ENCODE assay signal across 1 cellular context in the genomic region with DNA sequence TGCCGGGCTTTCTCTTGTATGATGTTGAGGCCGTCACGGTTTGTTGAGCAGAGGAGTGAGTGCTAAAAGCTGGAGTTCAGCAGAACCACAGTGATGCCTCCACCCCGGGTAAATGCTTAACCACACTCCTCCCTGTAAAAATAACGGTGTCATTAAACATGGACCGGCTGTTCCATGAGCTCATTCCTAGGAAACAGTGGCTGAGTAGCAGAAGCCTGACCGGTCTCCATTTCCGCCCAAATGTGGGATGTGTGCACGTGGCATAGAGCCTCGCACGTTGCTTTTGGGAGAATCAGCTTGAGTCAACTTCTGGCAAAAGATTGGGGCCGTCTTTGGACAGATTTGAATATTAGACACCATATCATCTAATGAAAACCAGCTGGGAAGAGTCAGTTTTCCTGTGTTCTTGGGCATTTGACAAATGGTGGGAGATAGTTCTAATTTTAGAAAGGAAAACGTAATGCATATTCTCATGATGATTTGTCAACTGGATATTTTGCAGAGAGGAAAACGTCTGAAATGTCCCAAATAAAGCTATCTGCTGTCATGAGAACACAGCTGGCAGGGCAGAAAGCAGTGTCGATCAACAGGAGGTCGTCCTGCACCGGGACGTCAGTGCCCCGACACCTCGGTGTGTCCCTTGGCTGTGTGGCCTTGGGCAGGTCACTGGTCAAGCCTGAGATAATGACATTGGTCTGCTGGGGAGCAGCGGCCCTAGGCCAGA.
A peak's percentile ranks its signal among the peaks of the same experiment; 100 is the strongest.
TF ChIP-seq lines count a peak whose summit lies in the region.

No MANE protein-coding gene starts in this region.

TF ChIP-seq in HepG2, 621 proteins besides CTCF, POLR2A, EP300 and RAD21 (continued from another document and continues in another):
- TF ChIP-seq, protein P1, sequence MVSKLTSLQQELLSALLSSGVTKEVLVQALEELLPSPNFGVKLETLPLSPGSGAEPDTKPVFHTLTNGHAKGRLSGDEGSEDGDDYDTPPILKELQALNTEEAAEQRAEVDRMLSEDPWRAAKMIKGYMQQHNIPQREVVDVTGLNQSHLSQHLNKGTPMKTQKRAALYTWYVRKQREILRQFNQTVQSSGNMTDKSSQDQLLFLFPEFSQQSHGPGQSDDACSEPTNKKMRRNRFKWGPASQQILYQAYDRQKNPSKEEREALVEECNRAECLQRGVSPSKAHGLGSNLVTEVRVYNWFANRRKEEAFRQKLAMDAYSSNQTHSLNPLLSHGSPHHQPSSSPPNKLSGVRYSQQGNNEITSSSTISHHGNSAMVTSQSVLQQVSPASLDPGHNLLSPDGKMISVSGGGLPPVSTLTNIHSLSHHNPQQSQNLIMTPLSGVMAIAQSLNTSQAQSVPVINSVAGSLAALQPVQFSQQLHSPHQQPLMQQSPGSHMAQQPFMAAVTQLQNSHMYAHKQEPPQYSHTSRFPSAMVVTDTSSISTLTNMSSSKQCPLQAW (CRISPR knock-in tag; IDR thresholded peaks at IDR 0.05), result peak; percentile 92; the same call in 1 of the 2 replicates
- TF ChIP-seq, protein P2, sequence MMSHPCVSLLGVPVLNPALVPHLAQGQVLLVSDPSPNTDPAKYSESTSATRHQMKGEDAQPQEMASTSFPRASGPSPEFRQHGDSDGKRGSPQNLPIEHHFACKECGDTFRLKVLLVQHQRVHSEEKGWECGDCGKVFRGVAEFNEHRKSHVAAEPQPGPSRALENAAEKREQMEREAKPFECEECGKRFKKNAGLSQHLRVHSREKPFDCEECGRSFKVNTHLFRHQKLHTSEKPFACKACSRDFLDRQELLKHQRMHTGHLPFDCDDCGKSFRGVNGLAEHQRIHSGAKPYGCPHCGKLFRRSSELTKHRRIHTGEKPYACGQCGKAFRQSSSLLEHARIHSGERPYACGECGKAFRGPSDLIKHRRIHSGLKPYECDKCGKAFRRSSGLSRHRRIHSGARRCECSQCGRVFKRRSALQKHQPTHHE (CRISPR knock-in tag; IDR thresholded peaks at IDR 0.05; ENCODE audit: borderline replicate concordance), result no peak
- TF ChIP-seq ZMYM3 (CRISPR knock-in tag; IDR thresholded peaks at IDR 0.05) (no peak; the same call in 1 of the 2 replicates), GZF1 (CRISPR knock-in tag; IDR thresholded peaks at IDR 0.05) (no peak), ZNF180 (CRISPR knock-in tag; IDR thresholded peaks at IDR 0.05; ENCODE audit: borderline replicate concordance, low read depth) (no peak), ETV5 (CRISPR knock-in tag; IDR thresholded peaks at IDR 0.05; ENCODE audit: borderline replicate concordance) (peak; percentile 81; the same call in 1 of the 2 replicates), ATAD3A (CRISPR knock-in tag; IDR thresholded peaks at IDR 0.05) (no peak), DNMT3B (CRISPR knock-in tag; conservative IDR thresholded peaks at IDR 0.05) (0 out of 2 replicates have a peak, but pooled peaks have one; percentile 69), HOXA3 (CRISPR knock-in tag; IDR thresholded peaks at IDR 0.05) (peak; percentile 90), ZNF547 (CRISPR knock-in tag; IDR thresholded peaks at IDR 0.05) (no peak), CBX1 (IDR thresholded peaks at IDR 0.05; ENCODE audit: low read depth) (no peak), RFXANK (CRISPR knock-in tag; IDR thresholded peaks at IDR 0.05) (no peak), MAF1 (CRISPR knock-in tag; IDR thresholded peaks at IDR 0.05; ENCODE audit: borderline replicate concordance) (no peak), NR2F1 (CRISPR knock-in tag; IDR thresholded peaks at IDR 0.05) (no peak), ZNF205 (CRISPR knock-in tag; IDR thresholded peaks at IDR 0.05) (peak; percentile 54; the same call in 1 of the 2 replicates), TCF7 (IDR thresholded peaks at IDR 0.05; ENCODE audit: low read depth) (no peak), ZC3H4 (CRISPR knock-in tag; IDR thresholded peaks at IDR 0.05; ENCODE audit: borderline replicate concordance) (no peak), ZNF879 (CRISPR knock-in tag; IDR thresholded peaks at IDR 0.05) (0 out of 2 replicates have a peak, but pooled peaks have one; percentile 38), ZNF570 (CRISPR knock-in tag; IDR thresholded peaks at IDR 0.05; ENCODE audit: borderline replicate concordance) (no peak), ZNF775 (CRISPR knock-in tag; IDR thresholded peaks at IDR 0.05; ENCODE audit: borderline replicate concordance) (no peak), RFX3 (CRISPR knock-in tag; IDR thresholded peaks at IDR 0.05) (no peak), NFKBIZ (CRISPR knock-in tag; IDR thresholded peaks at IDR 0.05) (no peak), ZBTB7B (CRISPR knock-in tag; IDR thresholded peaks at IDR 0.05) (no peak; the same call in 1 of the 2 replicates), MAFF (IDR thresholded peaks at IDR 0.05; ENCODE audit: low read depth, low read length) (no peak), ZNF138 (CRISPR knock-in tag; IDR thresholded peaks at IDR 0.05; ENCODE audit: low read depth) (no peak), ZNF329 (CRISPR knock-in tag; IDR thresholded peaks at IDR 0.05; ENCODE audit: low read depth) (no peak), KAT2B (IDR thresholded peaks at IDR 0.05; ENCODE audit: borderline replicate concordance, low read depth, low read length) (no peak), POLR2G (IDR thresholded peaks at IDR 0.05; ENCODE audit: low read depth, low read length) (peak; percentile 35; the same call in 1 of the 2 replicates), SRSF9 (IDR thresholded peaks at IDR 0.05; ENCODE audit: borderline replicate concordance, insufficient read depth, low read depth, low read length, poor library complexity, severe bottlenecking) (no peak), NFRKB (IDR thresholded peaks at IDR 0.05) (no peak), SALL1 (CRISPR knock-in tag; IDR thresholded peaks at IDR 0.05) (peak; percentile 81), ZNF431 (CRISPR knock-in tag; IDR thresholded peaks at IDR 0.05; ENCODE audit: borderline replicate concordance, low read depth) (peak; percentile 80; the same call in 1 of the 2 replicates), ZNF883 (CRISPR knock-in tag; IDR thresholded peaks at IDR 0.05; ENCODE audit: not compliant biosample characterization) (no peak), ZNF350 (CRISPR knock-in tag; IDR thresholded peaks at IDR 0.05; ENCODE audit: borderline replicate concordance, low read depth) (0 out of 2 replicates have a peak, but pooled peaks have one; percentile 35), BRCA1 (CRISPR knock-in tag; IDR thresholded peaks at IDR 0.05) (peak; percentile 20), GABPB1 (CRISPR knock-in tag; IDR thresholded peaks at IDR 0.05) (peak; percentile 65)
- TF ChIP-seq, protein P3, sequence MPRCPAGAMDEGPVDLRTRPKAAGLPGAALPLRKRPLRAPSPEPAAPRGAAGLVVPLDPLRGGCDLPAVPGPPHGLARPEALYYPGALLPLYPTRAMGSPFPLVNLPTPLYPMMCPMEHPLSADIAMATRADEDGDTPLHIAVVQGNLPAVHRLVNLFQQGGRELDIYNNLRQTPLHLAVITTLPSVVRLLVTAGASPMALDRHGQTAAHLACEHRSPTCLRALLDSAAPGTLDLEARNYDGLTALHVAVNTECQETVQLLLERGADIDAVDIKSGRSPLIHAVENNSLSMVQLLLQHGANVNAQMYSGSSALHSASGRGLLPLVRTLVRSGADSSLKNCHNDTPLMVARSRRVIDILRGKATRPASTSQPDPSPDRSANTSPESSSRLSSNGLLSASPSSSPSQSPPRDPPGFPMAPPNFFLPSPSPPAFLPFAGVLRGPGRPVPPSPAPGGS (CRISPR knock-in tag; IDR thresholded peaks at IDR 0.05), result no peak
- TF ChIP-seq, protein P4, sequence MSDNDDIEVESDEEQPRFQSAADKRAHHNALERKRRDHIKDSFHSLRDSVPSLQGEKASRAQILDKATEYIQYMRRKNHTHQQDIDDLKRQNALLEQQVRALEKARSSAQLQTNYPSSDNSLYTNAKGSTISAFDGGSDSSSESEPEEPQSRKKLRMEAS (IDR thresholded peaks at IDR 0.05), result peak; percentile 94
- TF ChIP-seq, protein P5, sequence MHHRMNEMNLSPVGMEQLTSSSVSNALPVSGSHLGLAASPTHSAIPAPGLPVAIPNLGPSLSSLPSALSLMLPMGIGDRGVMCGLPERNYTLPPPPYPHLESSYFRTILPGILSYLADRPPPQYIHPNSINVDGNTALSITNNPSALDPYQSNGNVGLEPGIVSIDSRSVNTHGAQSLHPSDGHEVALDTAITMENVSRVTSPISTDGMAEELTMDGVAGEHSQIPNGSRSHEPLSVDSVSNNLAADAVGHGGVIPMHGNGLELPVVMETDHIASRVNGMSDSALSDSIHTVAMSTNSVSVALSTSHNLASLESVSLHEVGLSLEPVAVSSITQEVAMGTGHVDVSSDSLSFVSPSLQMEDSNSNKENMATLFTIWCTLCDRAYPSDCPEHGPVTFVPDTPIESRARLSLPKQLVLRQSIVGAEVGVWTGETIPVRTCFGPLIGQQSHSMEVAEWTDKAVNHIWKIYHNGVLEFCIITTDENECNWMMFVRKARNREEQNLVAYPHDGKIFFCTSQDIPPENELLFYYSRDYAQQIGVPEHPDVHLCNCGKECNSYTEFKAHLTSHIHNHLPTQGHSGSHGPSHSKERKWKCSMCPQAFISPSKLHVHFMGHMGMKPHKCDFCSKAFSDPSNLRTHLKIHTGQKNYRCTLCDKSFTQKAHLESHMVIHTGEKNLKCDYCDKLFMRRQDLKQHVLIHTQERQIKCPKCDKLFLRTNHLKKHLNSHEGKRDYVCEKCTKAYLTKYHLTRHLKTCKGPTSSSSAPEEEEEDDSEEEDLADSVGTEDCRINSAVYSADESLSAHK (CRISPR knock-in tag; IDR thresholded peaks at IDR 0.05; ENCODE audit: borderline replicate concordance), result no peak
- TF ChIP-seq, protein P6, sequence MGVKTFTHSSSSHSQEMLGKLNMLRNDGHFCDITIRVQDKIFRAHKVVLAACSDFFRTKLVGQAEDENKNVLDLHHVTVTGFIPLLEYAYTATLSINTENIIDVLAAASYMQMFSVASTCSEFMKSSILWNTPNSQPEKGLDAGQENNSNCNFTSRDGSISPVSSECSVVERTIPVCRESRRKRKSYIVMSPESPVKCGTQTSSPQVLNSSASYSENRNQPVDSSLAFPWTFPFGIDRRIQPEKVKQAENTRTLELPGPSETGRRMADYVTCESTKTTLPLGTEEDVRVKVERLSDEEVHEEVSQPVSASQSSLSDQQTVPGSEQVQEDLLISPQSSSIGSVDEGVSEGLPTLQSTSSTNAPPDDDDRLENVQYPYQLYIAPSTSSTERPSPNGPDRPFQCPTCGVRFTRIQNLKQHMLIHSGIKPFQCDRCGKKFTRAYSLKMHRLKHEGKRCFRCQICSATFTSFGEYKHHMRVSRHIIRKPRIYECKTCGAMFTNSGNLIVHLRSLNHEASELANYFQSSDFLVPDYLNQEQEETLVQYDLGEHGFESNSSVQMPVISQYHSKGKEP (CRISPR knock-in tag; IDR thresholded peaks at IDR 0.05), result no peak
- TF ChIP-seq, protein P7, sequence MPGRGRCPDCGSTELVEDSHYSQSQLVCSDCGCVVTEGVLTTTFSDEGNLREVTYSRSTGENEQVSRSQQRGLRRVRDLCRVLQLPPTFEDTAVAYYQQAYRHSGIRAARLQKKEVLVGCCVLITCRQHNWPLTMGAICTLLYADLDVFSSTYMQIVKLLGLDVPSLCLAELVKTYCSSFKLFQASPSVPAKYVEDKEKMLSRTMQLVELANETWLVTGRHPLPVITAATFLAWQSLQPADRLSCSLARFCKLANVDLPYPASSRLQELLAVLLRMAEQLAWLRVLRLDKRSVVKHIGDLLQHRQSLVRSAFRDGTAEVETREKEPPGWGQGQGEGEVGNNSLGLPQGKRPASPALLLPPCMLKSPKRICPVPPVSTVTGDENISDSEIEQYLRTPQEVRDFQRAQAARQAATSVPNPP (CRISPR knock-in tag; IDR thresholded peaks at IDR 0.05), result peak; percentile 71; the same call in 1 of the 2 replicates
- TF ChIP-seq, protein P8, sequence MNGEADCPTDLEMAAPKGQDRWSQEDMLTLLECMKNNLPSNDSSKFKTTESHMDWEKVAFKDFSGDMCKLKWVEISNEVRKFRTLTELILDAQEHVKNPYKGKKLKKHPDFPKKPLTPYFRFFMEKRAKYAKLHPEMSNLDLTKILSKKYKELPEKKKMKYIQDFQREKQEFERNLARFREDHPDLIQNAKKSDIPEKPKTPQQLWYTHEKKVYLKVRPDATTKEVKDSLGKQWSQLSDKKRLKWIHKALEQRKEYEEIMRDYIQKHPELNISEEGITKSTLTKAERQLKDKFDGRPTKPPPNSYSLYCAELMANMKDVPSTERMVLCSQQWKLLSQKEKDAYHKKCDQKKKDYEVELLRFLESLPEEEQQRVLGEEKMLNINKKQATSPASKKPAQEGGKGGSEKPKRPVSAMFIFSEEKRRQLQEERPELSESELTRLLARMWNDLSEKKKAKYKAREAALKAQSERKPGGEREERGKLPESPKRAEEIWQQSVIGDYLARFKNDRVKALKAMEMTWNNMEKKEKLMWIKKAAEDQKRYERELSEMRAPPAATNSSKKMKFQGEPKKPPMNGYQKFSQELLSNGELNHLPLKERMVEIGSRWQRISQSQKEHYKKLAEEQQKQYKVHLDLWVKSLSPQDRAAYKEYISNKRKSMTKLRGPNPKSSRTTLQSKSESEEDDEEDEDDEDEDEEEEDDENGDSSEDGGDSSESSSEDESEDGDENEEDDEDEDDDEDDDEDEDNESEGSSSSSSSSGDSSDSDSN (CRISPR knock-in tag; IDR thresholded peaks at IDR 0.05), result no peak
- TF ChIP-seq, protein P9, sequence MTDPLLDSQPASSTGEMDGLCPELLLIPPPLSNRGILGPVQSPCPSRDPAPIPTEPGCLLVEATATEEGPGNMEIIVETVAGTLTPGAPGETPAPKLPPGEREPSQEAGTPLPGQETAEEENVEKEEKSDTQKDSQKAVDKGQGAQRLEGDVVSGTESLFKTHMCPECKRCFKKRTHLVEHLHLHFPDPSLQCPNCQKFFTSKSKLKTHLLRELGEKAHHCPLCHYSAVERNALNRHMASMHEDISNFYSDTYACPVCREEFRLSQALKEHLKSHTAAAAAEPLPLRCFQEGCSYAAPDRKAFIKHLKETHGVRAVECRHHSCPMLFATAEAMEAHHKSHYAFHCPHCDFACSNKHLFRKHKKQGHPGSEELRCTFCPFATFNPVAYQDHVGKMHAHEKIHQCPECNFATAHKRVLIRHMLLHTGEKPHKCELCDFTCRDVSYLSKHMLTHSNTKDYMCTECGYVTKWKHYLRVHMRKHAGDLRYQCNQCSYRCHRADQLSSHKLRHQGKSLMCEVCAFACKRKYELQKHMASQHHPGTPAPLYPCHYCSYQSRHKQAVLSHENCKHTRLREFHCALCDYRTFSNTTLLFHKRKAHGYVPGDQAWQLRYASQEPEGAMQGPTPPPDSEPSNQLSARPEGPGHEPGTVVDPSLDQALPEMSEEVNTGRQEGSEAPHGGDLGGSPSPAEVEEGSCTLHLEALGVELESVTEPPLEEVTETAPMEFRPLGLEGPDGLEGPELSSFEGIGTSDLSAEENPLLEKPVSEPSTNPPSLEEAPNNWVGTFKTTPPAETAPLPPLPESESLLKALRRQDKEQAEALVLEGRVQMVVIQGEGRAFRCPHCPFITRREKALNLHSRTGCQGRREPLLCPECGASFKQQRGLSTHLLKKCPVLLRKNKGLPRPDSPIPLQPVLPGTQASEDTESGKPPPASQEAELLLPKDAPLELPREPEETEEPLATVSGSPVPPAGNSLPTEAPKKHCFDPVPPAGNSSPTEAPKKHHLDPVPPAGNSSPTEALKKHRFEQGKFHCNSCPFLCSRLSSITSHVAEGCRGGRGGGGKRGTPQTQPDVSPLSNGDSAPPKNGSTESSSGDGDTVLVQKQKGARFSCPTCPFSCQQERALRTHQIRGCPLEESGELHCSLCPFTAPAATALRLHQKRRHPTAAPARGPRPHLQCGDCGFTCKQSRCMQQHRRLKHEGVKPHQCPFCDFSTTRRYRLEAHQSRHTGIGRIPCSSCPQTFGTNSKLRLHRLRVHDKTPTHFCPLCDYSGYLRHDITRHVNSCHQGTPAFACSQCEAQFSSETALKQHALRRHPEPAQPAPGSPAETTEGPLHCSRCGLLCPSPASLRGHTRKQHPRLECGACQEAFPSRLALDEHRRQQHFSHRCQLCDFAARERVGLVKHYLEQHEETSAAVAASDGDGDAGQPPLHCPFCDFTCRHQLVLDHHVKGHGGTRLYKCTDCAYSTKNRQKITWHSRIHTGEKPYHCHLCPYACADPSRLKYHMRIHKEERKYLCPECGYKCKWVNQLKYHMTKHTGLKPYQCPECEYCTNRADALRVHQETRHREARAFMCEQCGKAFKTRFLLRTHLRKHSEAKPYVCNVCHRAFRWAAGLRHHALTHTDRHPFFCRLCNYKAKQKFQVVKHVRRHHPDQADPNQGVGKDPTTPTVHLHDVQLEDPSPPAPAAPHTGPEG (CRISPR knock-in tag; IDR thresholded peaks at IDR 0.05), result 0 out of 2 replicates have a peak, but pooled peaks have one; percentile 56
